ENCODE assay signal across 1 cellular context in the genomic region with DNA sequence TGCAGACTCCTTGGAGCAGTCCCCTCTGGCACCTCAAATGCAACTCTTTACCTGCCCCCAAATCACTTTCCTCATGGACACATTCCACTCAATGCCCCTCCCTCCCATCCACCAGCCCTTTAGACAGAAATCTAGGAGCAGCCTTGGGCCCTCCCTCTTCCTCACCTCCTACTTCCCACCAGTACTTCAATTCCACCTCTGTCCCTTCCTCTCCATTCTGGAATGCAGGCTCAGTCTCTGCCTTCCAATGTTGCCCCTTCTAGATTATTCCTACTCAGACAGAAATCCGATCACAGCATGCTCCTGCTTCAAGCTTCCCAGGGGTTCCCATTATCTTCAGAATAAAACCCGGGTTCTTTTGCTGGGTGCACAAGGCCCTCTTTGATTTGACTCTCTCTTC.
TF ChIP-seq lines count a peak whose summit lies in the region.

No MANE protein-coding gene starts in this region.

TF ChIP-seq in GM23338, 12 proteins besides CTCF, POLR2A, EP300 and RAD21 (continued from another document):
- TF ChIP-seq, protein P1, sequence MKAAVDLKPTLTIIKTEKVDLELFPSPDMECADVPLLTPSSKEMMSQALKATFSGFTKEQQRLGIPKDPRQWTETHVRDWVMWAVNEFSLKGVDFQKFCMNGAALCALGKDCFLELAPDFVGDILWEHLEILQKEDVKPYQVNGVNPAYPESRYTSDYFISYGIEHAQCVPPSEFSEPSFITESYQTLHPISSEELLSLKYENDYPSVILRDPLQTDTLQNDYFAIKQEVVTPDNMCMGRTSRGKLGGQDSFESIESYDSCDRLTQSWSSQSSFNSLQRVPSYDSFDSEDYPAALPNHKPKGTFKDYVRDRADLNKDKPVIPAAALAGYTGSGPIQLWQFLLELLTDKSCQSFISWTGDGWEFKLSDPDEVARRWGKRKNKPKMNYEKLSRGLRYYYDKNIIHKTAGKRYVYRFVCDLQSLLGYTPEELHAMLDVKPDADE (IDR thresholded peaks at IDR 0.05), result no peak
- TF ChIP-seq ZNF331 (CRISPR knock-in tag; IDR thresholded peaks at IDR 0.05; ENCODE audit: low read depth) (no peak), CREB1 (CRISPR knock-in tag; IDR thresholded peaks at IDR 0.05; ENCODE audit: low read depth) (no peak), JUNB (IDR thresholded peaks at IDR 0.05; ENCODE audit: unreplicated experiment) (no peak), STAT1 (IDR thresholded peaks at IDR 0.05; ENCODE audit: unreplicated experiment) (no peak), ZNF114 (CRISPR knock-in tag; IDR thresholded peaks at IDR 0.05) (no peak), EZH2 (IDR thresholded peaks at IDR 0.05; ENCODE audit: low read depth, unreplicated experiment) (no peak)
- TF ChIP-seq, protein P2, sequence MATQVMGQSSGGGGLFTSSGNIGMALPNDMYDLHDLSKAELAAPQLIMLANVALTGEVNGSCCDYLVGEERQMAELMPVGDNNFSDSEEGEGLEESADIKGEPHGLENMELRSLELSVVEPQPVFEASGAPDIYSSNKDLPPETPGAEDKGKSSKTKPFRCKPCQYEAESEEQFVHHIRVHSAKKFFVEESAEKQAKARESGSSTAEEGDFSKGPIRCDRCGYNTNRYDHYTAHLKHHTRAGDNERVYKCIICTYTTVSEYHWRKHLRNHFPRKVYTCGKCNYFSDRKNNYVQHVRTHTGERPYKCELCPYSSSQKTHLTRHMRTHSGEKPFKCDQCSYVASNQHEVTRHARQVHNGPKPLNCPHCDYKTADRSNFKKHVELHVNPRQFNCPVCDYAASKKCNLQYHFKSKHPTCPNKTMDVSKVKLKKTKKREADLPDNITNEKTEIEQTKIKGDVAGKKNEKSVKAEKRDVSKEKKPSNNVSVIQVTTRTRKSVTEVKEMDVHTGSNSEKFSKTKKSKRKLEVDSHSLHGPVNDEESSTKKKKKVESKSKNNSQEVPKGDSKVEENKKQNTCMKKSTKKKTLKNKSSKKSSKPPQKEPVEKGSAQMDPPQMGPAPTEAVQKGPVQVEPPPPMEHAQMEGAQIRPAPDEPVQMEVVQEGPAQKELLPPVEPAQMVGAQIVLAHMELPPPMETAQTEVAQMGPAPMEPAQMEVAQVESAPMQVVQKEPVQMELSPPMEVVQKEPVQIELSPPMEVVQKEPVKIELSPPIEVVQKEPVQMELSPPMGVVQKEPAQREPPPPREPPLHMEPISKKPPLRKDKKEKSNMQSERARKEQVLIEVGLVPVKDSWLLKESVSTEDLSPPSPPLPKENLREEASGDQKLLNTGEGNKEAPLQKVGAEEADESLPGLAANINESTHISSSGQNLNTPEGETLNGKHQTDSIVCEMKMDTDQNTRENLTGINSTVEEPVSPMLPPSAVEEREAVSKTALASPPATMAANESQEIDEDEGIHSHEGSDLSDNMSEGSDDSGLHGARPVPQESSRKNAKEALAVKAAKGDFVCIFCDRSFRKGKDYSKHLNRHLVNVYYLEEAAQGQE (IDR thresholded peaks at IDR 0.05; ENCODE audit: unreplicated experiment), result no peak
- TF ChIP-seq, protein P3, sequence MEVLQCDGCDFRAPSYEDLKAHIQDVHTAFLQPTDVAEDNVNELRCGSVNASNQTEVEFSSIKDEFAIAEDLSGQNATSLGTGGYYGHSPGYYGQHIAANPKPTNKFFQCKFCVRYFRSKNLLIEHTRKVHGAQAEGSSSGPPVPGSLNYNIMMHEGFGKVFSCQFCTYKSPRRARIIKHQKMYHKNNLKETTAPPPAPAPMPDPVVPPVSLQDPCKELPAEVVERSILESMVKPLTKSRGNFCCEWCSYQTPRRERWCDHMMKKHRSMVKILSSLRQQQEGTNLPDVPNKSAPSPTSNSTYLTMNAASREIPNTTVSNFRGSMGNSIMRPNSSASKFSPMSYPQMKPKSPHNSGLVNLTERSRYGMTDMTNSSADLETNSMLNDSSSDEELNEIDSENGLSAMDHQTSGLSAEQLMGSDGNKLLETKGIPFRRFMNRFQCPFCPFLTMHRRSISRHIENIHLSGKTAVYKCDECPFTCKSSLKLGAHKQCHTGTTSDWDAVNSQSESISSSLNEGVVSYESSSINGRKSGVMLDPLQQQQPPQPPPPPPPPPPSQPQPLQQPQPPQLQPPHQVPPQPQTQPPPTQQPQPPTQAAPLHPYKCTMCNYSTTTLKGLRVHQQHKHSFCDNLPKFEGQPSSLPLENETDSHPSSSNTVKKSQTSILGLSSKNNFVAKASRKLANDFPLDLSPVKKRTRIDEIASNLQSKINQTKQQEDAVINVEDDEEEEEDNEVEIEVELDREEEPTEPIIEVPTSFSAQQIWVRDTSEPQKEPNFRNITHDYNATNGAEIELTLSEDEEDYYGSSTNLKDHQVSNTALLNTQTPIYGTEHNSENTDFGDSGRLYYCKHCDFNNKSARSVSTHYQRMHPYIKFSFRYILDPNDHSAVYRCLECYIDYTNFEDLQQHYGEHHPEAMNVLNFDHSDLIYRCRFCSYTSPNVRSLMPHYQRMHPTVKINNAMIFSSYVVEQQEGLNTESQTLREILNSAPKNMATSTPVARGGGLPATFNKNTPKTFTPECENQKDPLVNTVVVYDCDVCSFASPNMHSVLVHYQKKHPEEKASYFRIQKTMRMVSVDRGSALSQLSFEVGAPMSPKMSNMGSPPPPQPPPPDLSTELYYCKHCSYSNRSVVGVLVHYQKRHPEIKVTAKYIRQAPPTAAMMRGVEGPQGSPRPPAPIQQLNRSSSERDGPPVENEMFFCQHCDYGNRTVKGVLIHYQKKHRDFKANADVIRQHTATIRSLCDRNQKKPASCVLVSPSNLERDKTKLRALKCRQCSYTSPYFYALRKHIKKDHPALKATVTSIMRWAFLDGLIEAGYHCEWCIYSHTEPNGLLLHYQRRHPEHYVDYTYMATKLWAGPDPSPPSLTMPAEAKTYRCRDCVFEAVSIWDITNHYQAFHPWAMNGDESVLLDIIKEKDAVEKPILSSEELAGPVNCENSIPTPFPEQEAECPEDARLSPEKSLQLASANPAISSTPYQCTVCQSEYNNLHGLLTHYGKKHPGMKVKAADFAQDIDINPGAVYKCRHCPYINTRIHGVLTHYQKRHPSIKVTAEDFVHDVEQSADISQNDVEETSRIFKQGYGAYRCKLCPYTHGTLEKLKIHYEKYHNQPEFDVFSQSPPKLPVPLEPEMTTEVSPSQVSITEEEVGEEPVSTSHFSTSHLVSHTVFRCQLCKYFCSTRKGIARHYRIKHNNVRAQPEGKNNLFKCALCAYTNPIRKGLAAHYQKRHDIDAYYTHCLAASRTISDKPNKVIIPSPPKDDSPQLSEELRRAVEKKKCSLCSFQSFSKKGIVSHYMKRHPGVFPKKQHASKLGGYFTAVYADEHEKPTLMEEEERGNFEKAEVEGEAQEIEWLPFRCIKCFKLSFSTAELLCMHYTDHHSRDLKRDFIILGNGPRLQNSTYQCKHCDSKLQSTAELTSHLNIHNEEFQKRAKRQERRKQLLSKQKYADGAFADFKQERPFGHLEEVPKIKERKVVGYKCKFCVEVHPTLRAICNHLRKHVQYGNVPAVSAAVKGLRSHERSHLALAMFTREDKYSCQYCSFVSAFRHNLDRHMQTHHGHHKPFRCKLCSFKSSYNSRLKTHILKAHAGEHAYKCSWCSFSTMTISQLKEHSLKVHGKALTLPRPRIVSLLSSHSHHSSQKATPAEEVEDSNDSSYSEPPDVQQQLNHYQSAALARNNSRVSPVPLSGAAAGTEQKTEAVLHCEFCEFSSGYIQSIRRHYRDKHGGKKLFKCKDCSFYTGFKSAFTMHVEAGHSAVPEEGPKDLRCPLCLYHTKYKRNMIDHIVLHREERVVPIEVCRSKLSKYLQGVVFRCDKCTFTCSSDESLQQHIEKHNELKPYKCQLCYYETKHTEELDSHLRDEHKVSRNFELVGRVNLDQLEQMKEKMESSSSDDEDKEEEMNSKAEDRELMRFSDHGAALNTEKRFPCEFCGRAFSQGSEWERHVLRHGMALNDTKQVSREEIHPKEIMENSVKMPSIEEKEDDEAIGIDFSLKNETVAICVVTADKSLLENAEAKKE (CRISPR knock-in tag; IDR thresholded peaks at IDR 0.05), result no peak
